8 cellular contexts compared by ENCODE assay signal in genomic region chr4:123587983-123588494, GRCh38.
DNase-seq lines count a peak whose midpoint lies in the region; ATAC-seq and TF ChIP-seq lines count a peak whose summit lies in the region.

No MANE protein-coding gene starts in this region.

- H3K4me3 ChIP-seq in BJ (ENCODE audit: low read depth, low read length) (no peak overlapping the region), epithelial cell of esophagus (ENCODE audit: low read length) (no peak overlapping the region)

- CTCF ChIA-PET in BJ (lab: Yijun Ruan, JAX): interaction anchor here (1.3 to 2.3 kb wide), 2 partner anchors 23 to 62 kb away, joined by 4 to 9 read pairs; no protein-coding TSS in a partner anchor

- DNase-seq in BJ (ENCODE audit: low read depth) (peak; percentile 83), H4 (ENCODE audit: low spot score) (peak; percentile 98), NCI-H226 (peak; percentile 73), epithelial cell of esophagus (ENCODE audit: low read depth) (peak; percentile 86), renal cortical epithelial cell (ENCODE audit: low read depth) (peak; percentile 72), mesenteric fat pad (ENCODE audit: low spot score) (no peak)

- TF ChIP-seq CTCF in BJ (IDR thresholded peaks at IDR 0.05; ENCODE audit: insufficient read depth, low read depth, low read length) (no peak), epithelial cell of esophagus (IDR thresholded peaks at IDR 0.05; ENCODE audit: insufficient read depth, low read depth, low read length, missing control alignments) (no peak)

- ATAC-seq in HG03159 (IDR thresholded peaks at IDR 0.05; ENCODE audit: unreplicated experiment) (no peak), GM19455 (IDR thresholded peaks at IDR 0.05; ENCODE audit: unreplicated experiment) (no peak)

- POLR2A ChIA-PET in BJ (lab: Charles Lee): no interaction called here

- H3K27me3 ChIP-seq in BJ (ENCODE audit: control insufficient read depth, insufficient read depth, low read length): no peaks in the 10 kb centered on the region

- no peaks in the 10 kb centered on the region for H3K36me3 ChIP-seq in BJ (ENCODE audit: control insufficient read depth, insufficient read depth, low read length)
